In the genomic region with DNA sequence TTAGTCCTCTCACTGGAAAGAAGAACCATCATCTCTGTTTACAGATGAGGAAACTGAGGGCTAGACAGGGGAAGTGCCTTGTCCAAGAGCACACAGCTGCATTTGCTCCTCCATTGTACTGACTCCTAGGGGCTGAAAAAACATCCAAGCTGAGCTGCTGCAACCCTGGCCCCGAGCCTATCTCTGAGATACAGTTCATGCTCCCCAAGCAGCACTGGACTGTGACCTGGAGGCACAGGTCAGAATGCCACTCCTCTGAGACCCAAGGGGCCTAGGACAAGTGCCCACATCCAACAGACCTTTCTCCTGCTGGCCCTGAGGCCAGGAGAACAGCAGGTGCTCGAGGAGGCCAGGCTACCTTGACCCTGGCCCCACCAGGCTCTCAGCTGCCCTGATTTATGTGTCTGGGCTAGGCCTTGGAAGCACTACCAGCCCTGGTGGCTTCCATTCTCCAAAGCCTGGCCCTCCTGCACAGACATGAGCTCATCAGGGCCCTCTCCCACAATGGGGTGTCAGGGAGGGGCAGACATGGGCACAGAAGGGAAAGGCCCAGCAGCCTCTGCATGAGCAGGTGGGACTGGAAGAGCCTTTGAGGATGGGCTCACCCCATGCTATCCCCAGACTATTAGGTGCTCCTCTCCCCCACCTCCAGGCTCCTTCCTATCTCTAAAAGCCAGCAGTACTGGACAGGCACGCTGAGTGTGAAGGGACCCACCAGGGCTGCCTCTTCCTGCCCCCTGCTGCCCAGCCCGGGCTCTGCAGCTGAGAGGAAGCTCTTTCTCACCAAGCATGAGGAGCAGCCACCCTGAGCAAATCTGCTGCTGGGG, we compare ENCODE assay signal across 1 cellular context.
A peak's percentile ranks its signal among the peaks of the same experiment; 100 is the strongest.
TF ChIP-seq lines count a peak whose summit lies in the region.

No MANE protein-coding gene starts in this region.

TF ChIP-seq in HEK293T, 16 proteins besides CTCF, POLR2A, EP300 and RAD21:
- TF ChIP-seq HDGF (IDR thresholded peaks at IDR 0.05; ENCODE audit: borderline replicate concordance) (0 out of 2 replicates have a peak, but pooled peaks have one; percentile 29), LEF1 (IDR thresholded peaks at IDR 0.05; ENCODE audit: borderline replicate concordance) (no peak)
TF ChIP-seq in HEK293T: peak in this region for 1.
